ENCODE assay signal across 9 cellular contexts in genomic region chr1:31753623-31754349, GRCh38. TPM values are rescaled to one million over a fixed set of nuclear protein-coding genes. Genes with fewer than 3 reads are reported as not detected.
DNase-seq lines count a peak whose midpoint lies in the region; ATAC-seq and TF ChIP-seq lines count a peak whose summit lies in the region.
"Had no signal": no experiment of that assay in that cellular context is flagged by ENCODE, and none has a peak within 500 bp of the region (broad histone marks: within the 10 kb centered on the region; RNA-seq: fewer than 3 reads in every experiment).

No MANE protein-coding gene starts in this region.

- no peaks in the 10 kb centered on the region for H3K36me3 ChIP-seq in brain microvascular endothelial cell (replicated peaks)

- CTCF ChIA-PET in activated CD4-positive, alpha-beta memory T cell treated with anti-CD3 and anti-CD28 coated beads, Interleukin-2, amount 10 ng/mL, durations not matched to agents 7 days and 5 days (lab: Charles Lee): no interaction called here

- peak overlapping the region in 4 of 5 experiments; percentile 31 to 65 (median 61) for H3K4me3 Mint-ChIP-seq in brain
- H3K4me3 Mint-ChIP-seq in endothelial cell (ENCODE audit: unreplicated experiment): no peak overlapping the region
- no peak overlapping the region for H3K4me3 Mint-ChIP-seq in activated CD4-positive, alpha-beta memory T cell treated with anti-CD3 and anti-CD28 coated beads, Interleukin-2, amount 10 ng/mL, durations not matched to agents 7 days and 5 days
- H3K4me3 Mint-ChIP-seq: B cell had no signal

- H3K27me3 Mint-ChIP-seq in brain (no peaks in the 10 kb centered on the region), endothelial cell (ENCODE audit: unreplicated experiment) (peaks cover 2% of the 10 kb centered on the region)
- peaks cover 9% of the 10 kb centered on the region for H3K27me3 Mint-ChIP-seq in activated CD4-positive, alpha-beta memory T cell treated with anti-CD3 and anti-CD28 coated beads, Interleukin-2, amount 10 ng/mL, durations not matched to agents 7 days and 5 days

- no peak overlapping the region for H3K27ac ChIP-seq in brain microvascular endothelial cell

- POLR2A ChIA-PET in activated CD4-positive, alpha-beta memory T cell treated with anti-CD3 and anti-CD28 coated beads, Interleukin-2, amount 10 ng/mL, durations not matched to agents 7 days and 5 days (lab: Charles Lee): interaction anchor here (0.9 to 1.4 kb wide), 2 partner anchors 10 to 13 kb away, joined by 3 to 6 read pairs; partner anchors contain the start of gene ADGRB2

- H3K4me1 Mint-ChIP-seq in brain (peaks cover 90% of the 10 kb centered on the region), endothelial cell (ENCODE audit: unreplicated experiment) (peaks cover 36% of the 10 kb centered on the region)
- peaks cover 23% of the 10 kb centered on the region for H3K4me1 Mint-ChIP-seq in activated CD4-positive, alpha-beta memory T cell treated with anti-CD3 and anti-CD28 coated beads, Interleukin-2, amount 10 ng/mL, durations not matched to agents 7 days and 5 days

- H3K27ac Mint-ChIP-seq in brain (peak overlapping the region; percentile 49 to 100 (median 96)), endothelial cell (ENCODE audit: unreplicated experiment) (no peak overlapping the region)
- H3K27ac Mint-ChIP-seq in activated CD4-positive, alpha-beta memory T cell treated with anti-CD3 and anti-CD28 coated beads, Interleukin-2, amount 10 ng/mL, durations not matched to agents 7 days and 5 days: no peak overlapping the region
- H3K27ac Mint-ChIP-seq: B cell had no signal

- DNase-seq in AG08395 (ENCODE audit: low spot score): peak; percentile 58
- DNase-seq in NCI-H1092 treated with DMSO at 0.1 percent for 48 hours (lab: John Stamatoyannopoulos, UW): peak; percentile 82
- peak; percentile 78 for DNase-seq in left lobe of liver (ENCODE audit: low spot score)
- no peak for DNase-seq in endothelial cell (ENCODE audit: low spot score)
- no peak for DNase-seq in activated CD4-positive, CD25-positive, alpha-beta regulatory T cell (lab: John Stamatoyannopoulos, UW)
- DNase-seq in activated CD4-positive, alpha-beta memory T cell treated with anti-CD3 and anti-CD28 coated beads, Interleukin-2, amount 10 ng/mL, durations not matched to agents 7 days and 5 days: no peak
- DNase-seq in brain microvascular endothelial cell: no peak

- no peaks in the 10 kb centered on the region for H3K27me3 ChIP-seq in brain microvascular endothelial cell (replicated peaks)

- H3K9me3 Mint-ChIP-seq in brain (peaks cover 0 to 2% (median 0%) of the 10 kb centered on the region in 5 experiments), endothelial cell (ENCODE audit: unreplicated experiment) (no peaks in the 10 kb centered on the region)
- no peaks in the 10 kb centered on the region for H3K9me3 Mint-ChIP-seq in activated CD4-positive, alpha-beta memory T cell treated with anti-CD3 and anti-CD28 coated beads, Interleukin-2, amount 10 ng/mL, durations not matched to agents 7 days and 5 days

- peak; percentile 88 for ATAC-seq in left lobe of liver

- H3K36me3 Mint-ChIP-seq in brain: peaks cover 6% of the 10 kb centered on the region
- no peaks in the 10 kb centered on the region for H3K36me3 Mint-ChIP-seq in endothelial cell (ENCODE audit: low read depth, unreplicated experiment)
- H3K36me3 Mint-ChIP-seq in activated CD4-positive, alpha-beta memory T cell treated with anti-CD3 and anti-CD28 coated beads, Interleukin-2, amount 10 ng/mL, durations not matched to agents 7 days and 5 days (ENCODE audit: low read depth): no peaks in the 10 kb centered on the region

- in situ Hi-C loops in brain microvascular endothelial cell (cut with HindIII; ENCODE audit: low pct_ligation_motif_present, low sequenced_read_pairs): no loop called here

- TF ChIP-seq CTCF in brain (conservative IDR thresholded peaks at IDR 0.05) (no peak), endothelial cell (IDR thresholded peaks at IDR 0.05; ENCODE audit: unreplicated experiment) (no peak), brain microvascular endothelial cell (IDR thresholded peaks at IDR 0.05; ENCODE audit: low read depth, low read length, missing control alignments) (no peak)

- no peak overlapping the region for H3K4me3 ChIP-seq in brain microvascular endothelial cell (ENCODE audit: low read depth, low read length)

RNA-seq across cellular contexts. Expression of gene ADGRB2, which starts 10.4 kb away (rescaled TPM):
- polyA plus RNA-seq in brain (ENCODE audit: insufficient read depth, low read depth, low replicate concordance): 67.9 TPM
- not detected for total RNA-seq in left lobe of liver
- total RNA-seq in endothelial cell (ENCODE audit: unreplicated experiment): 0.44 TPM
- total RNA-seq in activated CD4-positive, alpha-beta memory T cell treated with anti-CD3 and anti-CD28 coated beads, Interleukin-2, amount 10 ng/mL, durations not matched to agents 7 days and 5 days: under 1 TPM; 0.68 to 0.81 TPM

RNA-seq across cellular contexts. Expression of gene COL16A1, which starts 50.0 kb away (rescaled TPM):
- polyA plus RNA-seq in brain (ENCODE audit: insufficient read depth, low read depth, low replicate concordance): 4.9 TPM
- total RNA-seq in left lobe of liver (1.9 TPM), endothelial cell (ENCODE audit: unreplicated experiment) (5.3 TPM)
- not detected for total RNA-seq in activated CD4-positive, alpha-beta memory T cell treated with anti-CD3 and anti-CD28 coated beads, Interleukin-2, amount 10 ng/mL, durations not matched to agents 7 days and 5 days
- total RNA-seq: B cell had no signal

Comparison
In these comparisons a context has a peak if more than half of its experiments do, and no peak if none do; other contexts are left out.
1. DNase-seq: peak in AG08395 (single experiment), NCI-H1092 treated with DMSO at 0.1 percent for 48 hours (single experiment) and left lobe of liver (single experiment); none in endothelial cell (single experiment), activated CD4-positive, CD25-positive, alpha-beta regulatory T cell (0 of 4), activated CD4-positive, alpha-beta memory T cell treated with anti-CD3 and anti-CD28 coated beads, Interleukin-2, amount 10 ng/mL, durations not matched to agents 7 days and 5 days (single experiment) and brain microvascular endothelial cell (single experiment).
2. H3K27ac Mint-ChIP-seq: peak in brain (5 of 5); none in endothelial cell (single experiment) and activated CD4-positive, alpha-beta memory T cell treated with anti-CD3 and anti-CD28 coated beads, Interleukin-2, amount 10 ng/mL, durations not matched to agents 7 days and 5 days (single experiment).
3. H3K4me3 Mint-ChIP-seq: peak in brain (4 of 5); none in endothelial cell (single experiment) and activated CD4-positive, alpha-beta memory T cell treated with anti-CD3 and anti-CD28 coated beads, Interleukin-2, amount 10 ng/mL, durations not matched to agents 7 days and 5 days (single experiment).